In genomic region chr10:124605481-124605855, GRCh38 we compare ENCODE assay signal across 24 cellular contexts.
A peak's percentile ranks its signal among the peaks of the same experiment; 100 is the strongest.
DNase-seq lines count a peak whose midpoint lies in the region; ATAC-seq and TF ChIP-seq lines count a peak whose summit lies in the region.
"Had no signal": no experiment of that assay in that cellular context is flagged by ENCODE, and none has a peak within 500 bp of the region (broad histone marks: within the 10 kb centered on the region; RNA-seq: fewer than 3 reads in every experiment).

No MANE protein-coding gene starts in this region.

- peak in 2 of 3 donors; percentile 12 to 25 for DNase-seq in mucosa of descending colon
- DNase-seq in GM10248 (ENCODE audit: extremely low spot score) = no peak
- DNase-seq in NCI-H1694 (lab: John Stamatoyannopoulos, UW) = no peak
- DNase-seq: activated CD4-positive, alpha-beta T cell treated with anti-CD3 and anti-CD28 coated beads for 36 hours; activated CD8-positive, alpha-beta memory T cell treated with anti-CD3 and anti-CD28 coated beads for 24 hours; activated gamma-delta T cell; body of pancreas; CD4-positive, CD25-positive, alpha-beta regulatory T cell; effector CD4-positive, alpha-beta T cell; IMR-90; left ventricle myocardium inferior; NCI-H1105; NCI-H2029 treated with DMSO at 0.1 percent for 48 hours; NCI-H2227 treated with DMSO at 0.1 percent for 48 hours; stimulated activated CD4-positive, alpha-beta T cell treated with anti-CD3 and anti-CD28 coated beads, Interleukin-2, amount 100 ng/mL, for 48 hours had no signal

- POLR2A ChIA-PET in GM10248 (lab: Yijun Ruan, JAX) = no interaction called here

- peaks cover 19 to 47% (median 29%) of the 10 kb centered on the region in 3 donors for H3K4me1 Mint-ChIP-seq in IgD-negative memory B cell

- TF ChIP-seq CTCF in mucosa of descending colon (IDR thresholded peaks at IDR 0.05) (no peak), GM10248 (IDR thresholded peaks at IDR 0.05; ENCODE audit: control extremely low read depth, extremely low read depth, low read depth, missing control alignments) (no peak)

- intact Hi-C loops in mucosa of descending colon (cut with DNase I, micrococcal nuclease) = no loop called here

- no peaks in the 10 kb centered on the region for H3K36me3 ChIP-seq in mucosa of descending colon (ENCODE audit: low read depth)
- H3K36me3 ChIP-seq: left ventricle myocardium inferior had no signal

- H3K27ac Mint-ChIP-seq in IgD-negative memory B cell = peak overlapping the region in 2 of 3 donors; percentile 78 to 89
- H3K27ac Mint-ChIP-seq: activated CD4-positive, alpha-beta T cell treated with anti-CD3 and anti-CD28 coated beads for 36 hours; CD4-positive, CD25-positive, alpha-beta regulatory T cell; mesothelial cell of epicardium; T-helper 1 cell treated with Interleukin-12 subunit alpha and Interleukin-12 subunit beta and Interleukin-4 antibody, amounts not matched to agents 30 μg/mL and 1 μg/mL, for 36 hours had no signal

- no peaks in the 10 kb centered on the region for H3K9me3 Mint-ChIP-seq in IgD-negative memory B cell
- H3K9me3 Mint-ChIP-seq: mesothelial cell of epicardium; naive thymus-derived CD8-positive, alpha-beta T cell; T-helper 1 cell treated with Interleukin-12 subunit alpha and Interleukin-12 subunit beta and Interleukin-4 antibody, amounts not matched to agents 30 μg/mL and 1 μg/mL, for 36 hours had no signal

- no peak for ATAC-seq in mucosa of descending colon
- ATAC-seq in HG02759 (IDR thresholded peaks at IDR 0.05; ENCODE audit: unreplicated experiment) = no peak
- ATAC-seq: activated CD4-positive, alpha-beta T cell treated with anti-CD3 and anti-CD28 coated beads for 36 hours; body of pancreas; naive thymus-derived CD8-positive, alpha-beta T cell had no signal

- H3K4me1 ChIP-seq in mucosa of descending colon (ENCODE audit: low read depth) = no peaks in the 10 kb centered on the region
- H3K4me1 ChIP-seq: body of pancreas, left ventricle myocardium inferior had no signal

- H3K27ac ChIP-seq in angular gyrus (ENCODE audit: low read depth, low read length) = peak overlapping the region; percentile 97
- peak overlapping the region; percentile 97 for H3K27ac ChIP-seq in temporal lobe (ENCODE audit: low read depth, low read length)
- H3K27ac ChIP-seq: body of pancreas, epithelial cell of prostate, left ventricle myocardium inferior, RWPE1 had no signal

- CTCF ChIA-PET in GM10248 (lab: Yijun Ruan, JAX) = no interaction called here

- H3K4me3 Mint-ChIP-seq in IgD-negative memory B cell = peak overlapping the region in 3 of 4 donors; percentile 9 to 83 (median 82)
- H3K4me3 Mint-ChIP-seq: activated CD4-positive, alpha-beta T cell treated with anti-CD3 and anti-CD28 coated beads for 36 hours; mesothelial cell of epicardium; T-helper 1 cell treated with Interleukin-12 subunit alpha and Interleukin-12 subunit beta and Interleukin-4 antibody, amounts not matched to agents 30 μg/mL and 1 μg/mL, for 36 hours had no signal

- no peaks in the 10 kb centered on the region for H3K36me3 Mint-ChIP-seq in IgD-negative memory B cell
- H3K36me3 Mint-ChIP-seq: CD4-positive, CD25-positive, alpha-beta regulatory T cell; mesothelial cell of epicardium had no signal

- no peaks in the 10 kb centered on the region for H3K9me3 ChIP-seq in mucosa of descending colon
- H3K9me3 ChIP-seq: body of pancreas, left ventricle myocardium inferior had no signal

- no peak overlapping the region for H3K4me3 ChIP-seq in mucosa of descending colon
- H3K4me3 ChIP-seq: body of pancreas, left ventricle myocardium inferior had no signal

- H3K27me3 Mint-ChIP-seq in IgD-negative memory B cell = no peaks in the 10 kb centered on the region
- H3K27me3 Mint-ChIP-seq: activated CD4-positive, alpha-beta T cell treated with anti-CD3 and anti-CD28 coated beads for 36 hours; CD4-positive, CD25-positive, alpha-beta regulatory T cell; naive thymus-derived CD8-positive, alpha-beta T cell had no signal

Comparison
In these comparisons a context has a peak if more than half of its experiments do, and no peak if none do; other contexts are left out.
1. DNase-seq: peak in mucosa of descending colon (2 of 3); none in GM10248 (single experiment) and NCI-H1694 (single experiment).